ENCODE assay signal across 9 cellular contexts in genomic region chr14:102949801-102950451, GRCh38.
DNase-seq lines count a peak whose midpoint lies in the region; ATAC-seq and TF ChIP-seq lines count a peak whose summit lies in the region.
"Had no signal": no experiment of that assay in that cellular context is flagged by ENCODE, and none has a peak within 500 bp of the region (broad histone marks: within the 10 kb centered on the region; RNA-seq: fewer than 3 reads in every experiment).

No MANE protein-coding gene starts in this region.

- no peaks in the 10 kb centered on the region for H3K9me3 Mint-ChIP-seq in dendritic cell treated with granulocyte-macrophage colony-stimulating factor and Interleukin-4, amounts not matched to agents 40 ng/mL and 50 ng/mL, for 4 days

- H3K27ac ChIP-seq in C4-2B, result peak overlapping the region; percentile 57
- H3K27ac ChIP-seq: parathyroid adenoma had no signal

- H3K4me1 Mint-ChIP-seq in dendritic cell treated with granulocyte-macrophage colony-stimulating factor and Interleukin-4, amounts not matched to agents 40 ng/mL and 50 ng/mL, for 4 days (ENCODE audit: low read depth), result peaks cover 25% of the 10 kb centered on the region

- no peaks in the 10 kb centered on the region for H3K27me3 Mint-ChIP-seq in dendritic cell treated with granulocyte-macrophage colony-stimulating factor and Interleukin-4, amounts not matched to agents 40 ng/mL and 50 ng/mL, for 4 days

- DNase-seq in NCI-H2029 (lab: John Stamatoyannopoulos, UW) (peak; percentile 66), nucleus accumbens (lab: John Stamatoyannopoulos, UW) (peak in 53 of 56 donors; percentile 25 to 89 (median 70)), T-helper 1 cell (no peak), activated gamma-delta T cell treated with Interleukin-2 at 50 U/mL for 16 hours (no peak), foreskin melanocyte (no peak)

- ATAC-seq in HG02852 (IDR thresholded peaks at IDR 0.05; ENCODE audit: unreplicated experiment), result no peak

- H3K4me3 Mint-ChIP-seq in dendritic cell treated with granulocyte-macrophage colony-stimulating factor and Interleukin-4, amounts not matched to agents 40 ng/mL and 50 ng/mL, for 4 days, result no peak overlapping the region

- intact Hi-C loops in dendritic cell treated with granulocyte-macrophage colony-stimulating factor and Interleukin-4, amounts not matched to agents 40 ng/mL and 50 ng/mL, for 4 days (cut with micrococcal nuclease), result no loop called here

- peak overlapping the region; percentile 48 for H3K27ac Mint-ChIP-seq in dendritic cell treated with granulocyte-macrophage colony-stimulating factor and Interleukin-4, amounts not matched to agents 40 ng/mL and 50 ng/mL, for 4 days

- H3K36me3 Mint-ChIP-seq in dendritic cell treated with granulocyte-macrophage colony-stimulating factor and Interleukin-4, amounts not matched to agents 40 ng/mL and 50 ng/mL, for 4 days (ENCODE audit: low read depth), result peaks cover 96% of the 10 kb centered on the region

- TF ChIP-seq CTCF in C4-2B (conservative IDR thresholded peaks at IDR 0.05), result no peak

Comparison
In these comparisons a context has a peak if more than half of its experiments do, and no peak if none do; other contexts are left out.
1. DNase-seq: peak in NCI-H2029 (single experiment) and nucleus accumbens (53 of 56); none in T-helper 1 cell (0 of 5), activated gamma-delta T cell treated with Interleukin-2 at 50 U/mL for 16 hours (single experiment) and foreskin melanocyte (single experiment).